13 cellular contexts compared by ENCODE assay signal in genomic region chr19:38277969-38278680, GRCh38. TPM values are rescaled to one million over a fixed set of nuclear protein-coding genes. Genes with fewer than 3 reads are reported as not detected.
DNase-seq lines count a peak whose midpoint lies in the region; ATAC-seq and TF ChIP-seq lines count a peak whose summit lies in the region.
"Had no signal": no experiment of that assay in that cellular context is flagged by ENCODE, and none has a peak within 500 bp of the region (broad histone marks: within the 10 kb centered on the region; RNA-seq: fewer than 3 reads in every experiment).

No MANE protein-coding gene starts in this region.

- H3K27ac Mint-ChIP-seq in stimulated activated effector memory CD8-positive, alpha-beta T cell treated with anti-CD3 and anti-CD28 coated beads, Interleukin-12 subunit alpha, Interleukin-12 subunit beta, amount 100 ng/mL, for 72 hours = no peak overlapping the region
- H3K27ac Mint-ChIP-seq: activated B cell treated with CpG ODN at 0.5 μM for 24 hours; dendritic cell treated with granulocyte-macrophage colony-stimulating factor and Interleukin-4, amounts not matched to agents 40 ng/mL and 50 ng/mL, for 4 days; stimulated activated naive CD8-positive, alpha-beta T cell treated with anti-CD3 and anti-CD28 coated beads, Interleukin-15, Interleukin-2, amounts not matched to agents 100 ng/mL and 50 ng/mL, for 24 hours had no signal

- no peak for TF ChIP-seq POLR2A in GM18505 (IDR thresholded peaks at IDR 0.05; ENCODE audit: borderline replicate concordance, extremely low read depth, insufficient read depth, insufficient read length)

- peak; percentile 87 for DNase-seq in AG20443 (ENCODE audit: low spot score)
- peak; percentile 86 for DNase-seq in cardiac septum (ENCODE audit: low spot score)
- peak; percentile 91 for DNase-seq in posterior vena cava (ENCODE audit: low spot score)
- DNase-seq in activated CD4-positive, alpha-beta T cell treated with anti-CD3 and anti-CD28 coated beads, Interleukin-2, amount 50 U/mL, for 4 hours = no peak
- no peak for DNase-seq in stimulated activated effector memory CD8-positive, alpha-beta T cell treated with anti-CD3 and anti-CD28 coated beads, Interleukin-12 subunit alpha, Interleukin-12 subunit beta, amount 100 ng/mL, for 72 hours (ENCODE audit: low spot score in 2 of 2)
- no peak for DNase-seq in activated effector memory CD4-positive, alpha-beta T cell treated with Interleukin-2 at 50 U/mL for 16 hours
- DNase-seq: activated B cell treated with CpG ODN at 0.5 μM for 24 hours, NCI-H1930 had no signal

- ATAC-seq in GM18505 (IDR thresholded peaks at IDR 0.05; ENCODE audit: unreplicated experiment) = no peak
- no peak for ATAC-seq in stimulated activated effector memory CD8-positive, alpha-beta T cell treated with anti-CD3 and anti-CD28 coated beads, Interleukin-12 subunit alpha, Interleukin-12 subunit beta, amount 100 ng/mL, for 72 hours

- peak overlapping the region; percentile 74 for H3K27ac ChIP-seq in VCaP
- H3K27ac ChIP-seq: neutrophil had no signal

- no peak overlapping the region for H3K4me3 Mint-ChIP-seq in stimulated activated effector memory CD8-positive, alpha-beta T cell treated with anti-CD3 and anti-CD28 coated beads, Interleukin-12 subunit alpha, Interleukin-12 subunit beta, amount 100 ng/mL, for 72 hours
- H3K4me3 Mint-ChIP-seq: activated B cell treated with CpG ODN at 0.5 μM for 24 hours; dendritic cell treated with granulocyte-macrophage colony-stimulating factor and Interleukin-4, amounts not matched to agents 40 ng/mL and 50 ng/mL, for 4 days; stimulated activated naive CD8-positive, alpha-beta T cell treated with anti-CD3 and anti-CD28 coated beads, Interleukin-15, Interleukin-2, amounts not matched to agents 100 ng/mL and 50 ng/mL, for 24 hours had no signal

- no peaks in the 10 kb centered on the region for H3K36me3 Mint-ChIP-seq in stimulated activated effector memory CD8-positive, alpha-beta T cell treated with anti-CD3 and anti-CD28 coated beads, Interleukin-12 subunit alpha, Interleukin-12 subunit beta, amount 100 ng/mL, for 72 hours

- H3K4me1 Mint-ChIP-seq in stimulated activated effector memory CD8-positive, alpha-beta T cell treated with anti-CD3 and anti-CD28 coated beads, Interleukin-12 subunit alpha, Interleukin-12 subunit beta, amount 100 ng/mL, for 72 hours = peaks cover 6% of the 10 kb centered on the region

- intact Hi-C loops in cardiac septum (cut with DNase I) (loop anchor here (2.0 kb wide), 1 partner anchor 43 kb away; no protein-coding TSS in a partner anchor), posterior vena cava (cut with DNase I) (no loop called here)

- H3K9me3 Mint-ChIP-seq in stimulated activated effector memory CD8-positive, alpha-beta T cell treated with anti-CD3 and anti-CD28 coated beads, Interleukin-12 subunit alpha, Interleukin-12 subunit beta, amount 100 ng/mL, for 72 hours = no peaks in the 10 kb centered on the region
- H3K9me3 Mint-ChIP-seq: activated B cell treated with CpG ODN at 0.5 μM for 24 hours; dendritic cell treated with granulocyte-macrophage colony-stimulating factor and Interleukin-4, amounts not matched to agents 40 ng/mL and 50 ng/mL, for 4 days; stimulated activated naive CD8-positive, alpha-beta T cell treated with anti-CD3 and anti-CD28 coated beads, Interleukin-15, Interleukin-2, amounts not matched to agents 100 ng/mL and 50 ng/mL, for 24 hours had no signal

- no peak for TF ChIP-seq CTCF in VCaP (conservative IDR thresholded peaks at IDR 0.05)

RNA-seq across cellular contexts. Expression of gene SPINT2, which starts 13.8 kb away (rescaled TPM):
- 17.3 TPM for total RNA-seq in cardiac septum
- 10 to 100 TPM; 25.1 to 39.7 TPM for total RNA-seq in posterior vena cava

RNA-seq across cellular contexts. Expression of gene PPP1R14A, which starts 22.0 kb away (rescaled TPM):
- total RNA-seq in cardiac septum (23.9 TPM), posterior vena cava (100 to 1,000 TPM; 314 to 462 TPM)

RNA-seq across cellular contexts. Expression of gene C19orf33, which starts 25.9 kb away (rescaled TPM):
- 2.0 TPM for total RNA-seq in cardiac septum
- 1 to 10 TPM; 1.1 to 1.2 TPM for total RNA-seq in posterior vena cava

RNA-seq across cellular contexts. Expression of gene YIF1B, which starts 37.6 kb away (rescaled TPM):
- total RNA-seq in cardiac septum (27.6 TPM), posterior vena cava (10 to 100 TPM; 16.5 to 23.2 TPM)

RNA-seq across cellular contexts. Expression of gene KCNK6, which starts 41.5 kb away (rescaled TPM):
- 14.1 TPM for total RNA-seq in cardiac septum
- 10 to 100 TPM; 10.2 to 14.5 TPM for total RNA-seq in posterior vena cava

Comparison
In these comparisons a context has a peak if more than half of its experiments do, and no peak if none do; other contexts are left out.
1. DNase-seq: peak in AG20443 (single experiment), cardiac septum (single experiment) and posterior vena cava (single experiment); none in activated CD4-positive, alpha-beta T cell treated with anti-CD3 and anti-CD28 coated beads, Interleukin-2, amount 50 U/mL, for 4 hours (0 of 2), stimulated activated effector memory CD8-positive, alpha-beta T cell treated with anti-CD3 and anti-CD28 coated beads, Interleukin-12 subunit alpha, Interleukin-12 subunit beta, amount 100 ng/mL, for 72 hours (0 of 2) and activated effector memory CD4-positive, alpha-beta T cell treated with Interleukin-2 at 50 U/mL for 16 hours (single experiment).
2. RNA of gene PPP1R14A, which starts 22.0 kb away (total RNA-seq): 314 to 462 TPM in posterior vena cava; 23.9 TPM in cardiac septum (single experiment); every median in the first group is over 10 times any median in the second.